Comparison of ENCODE assay signal across 9 cellular contexts in the genomic region with DNA sequence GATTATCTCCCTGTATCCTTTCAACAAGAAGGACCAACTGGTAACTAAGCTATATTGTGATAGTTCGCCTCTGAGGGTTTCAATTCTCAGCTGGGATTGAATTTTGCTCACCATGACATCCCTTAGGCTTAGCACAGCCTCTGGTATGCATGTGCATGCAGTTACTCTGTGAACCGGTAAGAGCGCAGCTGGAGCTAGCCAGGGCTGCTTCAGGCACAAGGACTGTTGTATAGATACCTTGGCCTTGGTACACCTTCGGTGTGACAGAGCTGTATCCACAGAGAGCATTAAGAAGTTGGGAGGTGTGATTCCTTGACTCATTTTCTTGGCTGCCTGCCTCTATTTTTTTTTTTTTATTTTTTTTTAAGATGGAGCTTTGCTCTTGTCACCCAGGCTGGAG. TPM values are rescaled to one million over a fixed set of nuclear protein-coding genes. Genes with fewer than 3 reads are reported as not detected.
A peak's percentile ranks its signal among the peaks of the same experiment; 100 is the strongest.
DNase-seq lines count a peak whose midpoint lies in the region; ATAC-seq, FAIRE-seq and TF ChIP-seq lines count a peak whose summit lies in the region.
"Had no signal": no experiment of that assay in that cellular context is flagged by ENCODE, and none has a peak within 500 bp of the region (broad histone marks: within the 10 kb centered on the region; RNA-seq: fewer than 3 reads in every experiment).

No MANE protein-coding gene starts in this region.

- H3K27me3 ChIP-seq in CD4-positive, alpha-beta T cell (ENCODE audit: control insufficient read depth, insufficient read depth, low read length) = no peaks in the 10 kb centered on the region
- H3K27me3 ChIP-seq in IMR-90 (ENCODE audit: control insufficient read depth, insufficient read depth, low read length) (no peaks in the 10 kb centered on the region), bronchial epithelial cell (ENCODE audit: control insufficient read depth, insufficient read depth, low read length) (no peaks in the 10 kb centered on the region)
- H3K27me3 ChIP-seq in naive thymus-derived CD4-positive, alpha-beta T cell (ENCODE audit: control insufficient read depth in 2 of 2, insufficient read depth in 2 of 2, low read length in 2 of 2) = no peaks in the 10 kb centered on the region

- FAIRE-seq in bronchial epithelial cell (lab: Jason Lieb, UNC) = no peak
- FAIRE-seq: HTR-8/SVneo had no signal

- peak overlapping the region; percentile 79 for H3K27ac ChIP-seq in CD4-positive, alpha-beta T cell (ENCODE audit: low read depth, low read length)
- no peak overlapping the region for H3K27ac ChIP-seq in IMR-90 (ENCODE audit: insufficient read depth, low read length)
- peak overlapping the region; percentile 99 for H3K27ac ChIP-seq in naive thymus-derived CD4-positive, alpha-beta T cell (ENCODE audit: low read depth, low read length)

- no peak overlapping the region for H2AK5ac ChIP-seq in IMR-90 (ENCODE audit: low read depth, low read length)

- peaks cover 55% of the 10 kb centered on the region for H3K4me1 Mint-ChIP-seq in CD4-positive, alpha-beta T cell (ENCODE audit: low read depth)
- peaks cover 24 to 56% (median 49%) of the 10 kb centered on the region in 7 donors for H3K4me1 Mint-ChIP-seq in naive thymus-derived CD4-positive, alpha-beta T cell

- H3K27ac Mint-ChIP-seq in CD4-positive, alpha-beta T cell = peak overlapping the region; percentile 95
- H3K27ac Mint-ChIP-seq in naive thymus-derived CD4-positive, alpha-beta T cell = peak overlapping the region; percentile 43 to 98 (median 92)

- H3K4me3 ChIP-seq in IMR-90 (ENCODE audit: insufficient read depth, low read depth, low read length) (no peak overlapping the region), bronchial epithelial cell (ENCODE audit: low read depth, low read length) (no peak overlapping the region)
- H3K4me3 ChIP-seq in naive thymus-derived CD4-positive, alpha-beta T cell (ENCODE audit: low read length) = peak overlapping the region; percentile 100

- H3K79me1 ChIP-seq in IMR-90 (ENCODE audit: low read depth in 1 of 2, low read length in 2 of 2) = peaks cover 24 to 64% of the 10 kb centered on the region in 2 experiments

- peak overlapping the region; percentile 12; the same call in 1 of the 2 replicates for H3K9ac ChIP-seq in IMR-90 (ENCODE audit: low read depth, low read length)

- peak overlapping the region; percentile 67 for H3K4me2 ChIP-seq in IMR-90 (ENCODE audit: low read depth, low read length)

- TF ChIP-seq POLR2A in IMR-90 (IDR thresholded peaks at IDR 0.05; ENCODE audit: low read depth, low read length) = no peak

- no peaks in the 10 kb centered on the region for H3K27me3 Mint-ChIP-seq in CD4-positive, alpha-beta T cell
- H3K27me3 Mint-ChIP-seq in naive thymus-derived CD4-positive, alpha-beta T cell = no peaks in the 10 kb centered on the region

- H2BK5ac ChIP-seq in IMR-90 (ENCODE audit: low read depth, low read length, poor library complexity, severe bottlenecking) = no peak overlapping the region

- no peak overlapping the region for H3K18ac ChIP-seq in IMR-90 (ENCODE audit: low read depth, low read length)

- peak overlapping the region; percentile 98 for H3K4me3 Mint-ChIP-seq in CD4-positive, alpha-beta T cell
- H3K4me3 Mint-ChIP-seq in naive thymus-derived CD4-positive, alpha-beta T cell = peak overlapping the region; percentile 78 to 97 (median 95)

- peaks cover 13% of the 10 kb centered on the region for H3K4me1 ChIP-seq in IMR-90 (ENCODE audit: control insufficient read depth, insufficient read depth, low read length)
- peaks cover 46 to 48% of the 10 kb centered on the region in 2 donors for H3K4me1 ChIP-seq in naive thymus-derived CD4-positive, alpha-beta T cell (ENCODE audit: control insufficient read depth in 2 of 2, insufficient read depth in 2 of 2, low read length in 2 of 2)

- no peak overlapping the region for H2BK15ac ChIP-seq in IMR-90 (ENCODE audit: low read depth, low read length)

- 60% methylated on average over 1 of the region's 4 CpGs; no CpG with 5 or more reads in 1 of the 2 experiments for WGBS in IMR-90 (ENCODE audit: extremely low coverage in 2 of 2, insufficient read length in 1 of 2), 2 experiments

- POLR2A ChIA-PET in CD4-positive, alpha-beta T cell (lab: Charles Lee) = interaction anchor here (0.6 to 2.6 kb wide), 7 partner anchors 11 to 464 kb away, joined by 3 to 18 read pairs (median 5); a partner anchor contains a TSS
- POLR2A ChIA-PET in IMR-90 (lab: Charles Lee; ENCODE audit: unreplicated experiment) = interaction anchor here (0.9 kb wide), 1 partner anchor 11 kb away, joined by 3 read pairs; no protein-coding TSS in a partner anchor
- POLR2A ChIA-PET in naive thymus-derived CD4-positive, alpha-beta T cell (lab: Charles Lee) = interaction anchor here (0.6 to 6.4 kb wide), 14 partner anchors 11 to 656 kb away, joined by 3 to 35 read pairs (median 4); a partner anchor contains a TSS

- peaks cover 21% of the 10 kb centered on the region for H3K9me1 ChIP-seq in IMR-90 (ENCODE audit: insufficient read depth, low read length)

- no peak overlapping the region for H2AK9ac ChIP-seq in IMR-90 (replicated peaks; ENCODE audit: low read depth, low read length, poor library complexity)

- intact Hi-C loops in CD4-positive, alpha-beta T cell (cut with DNase I, micrococcal nuclease) = loop anchor here (5.0 to 10.0 kb wide), 2 partner anchors 48 to 620 kb away; a partner anchor contains a TSS
- intact Hi-C loops in IMR-90 (cut with micrococcal nuclease) = no loop called here
- intact Hi-C loops in naive thymus-derived CD4-positive, alpha-beta T cell (cut with micrococcal nuclease) = loop anchor here (5.0 to 10.0 kb wide), 5 partner anchors 48 to 600 kb away; a partner anchor contains a TSS

- peak overlapping the region; percentile 96; the same call in 1 of the 2 replicates for H3K23ac ChIP-seq in IMR-90 (ENCODE audit: low read depth, low read length)

- peak overlapping the region; percentile 53 for H3K14ac ChIP-seq in IMR-90 (replicated peaks; ENCODE audit: low read depth, low read length)

- peak overlapping the region in 1 of 2 experiments; percentile 4; a peak in 1 of 4 replicates for H4K8ac ChIP-seq in IMR-90 (ENCODE audit: low read depth in 2 of 2, low read length in 2 of 2)

- no peak overlapping the region for H3K56ac ChIP-seq in IMR-90 (ENCODE audit: extremely low read depth, insufficient read depth, low read length)

- H3K4ac ChIP-seq in IMR-90 (ENCODE audit: low read depth, low read length) = no peak overlapping the region

- dilution Hi-C loops in IMR-90 (cut with HindIII; ENCODE audit: low sequenced_read_pairs, unreplicated experiment) = no loop called here

- no peak for DNase-seq in CD4-positive, alpha-beta T cell
- DNase-seq in IMR-90 (peak; percentile 51), bronchial epithelial cell (ENCODE audit: low read depth) (peak; percentile 69)
- DNase-seq in naive thymus-derived CD4-positive, alpha-beta T cell = no peak
- no peak for DNase-seq in stimulated activated CD4-positive, alpha-beta T cell treated with anti-CD3 and anti-CD28 coated beads, Interleukin-2, amount 100 ng/mL, for 48 hours
- DNase-seq in stimulated activated CD4-positive, alpha-beta T cell treated with anti-CD3 and anti-CD28 coated beads, Interleukin-12 subunit alpha, Interleukin-12 subunit beta, amount 100 ng/mL, for 4 hours = no peak

- no peaks in the 10 kb centered on the region for H3K9me3 ChIP-seq in CD4-positive, alpha-beta T cell (ENCODE audit: control insufficient read depth, low read length)
- H3K9me3 ChIP-seq in IMR-90 (ENCODE audit: control insufficient read depth, insufficient read depth, low read length) = no peaks in the 10 kb centered on the region
- H3K9me3 ChIP-seq in naive thymus-derived CD4-positive, alpha-beta T cell (ENCODE audit: control insufficient read depth in 2 of 3, low read length in 3 of 3) = no peaks in the 10 kb centered on the region

- H4K5ac ChIP-seq in IMR-90 (ENCODE audit: low read depth, low read length) = no peak overlapping the region

- H4K20me1 ChIP-seq in IMR-90 (ENCODE audit: insufficient read depth, low read length) = peaks cover 32% of the 10 kb centered on the region

- ATAC-seq in CD4-positive, alpha-beta T cell (ENCODE audit: poor library complexity) = no peak
- ATAC-seq in IMR-90 (ENCODE audit: low read depth) (no peak), GM21723 (IDR thresholded peaks at IDR 0.05; ENCODE audit: unreplicated experiment) (no peak), GM18511 (IDR thresholded peaks at IDR 0.05; ENCODE audit: unreplicated experiment) (no peak)
- ATAC-seq in naive thymus-derived CD4-positive, alpha-beta T cell = no peak

- no peak overlapping the region for H2BK120ac ChIP-seq in IMR-90 (ENCODE audit: low read depth, low read length)

- no TSS peak for BruUV-seq in IMR-90 (replicated peaks; lab: Mats Ljungman, UMichigan)

- peaks cover 30% of the 10 kb centered on the region for H3K36me3 Mint-ChIP-seq in CD4-positive, alpha-beta T cell (ENCODE audit: low read depth)
- H3K36me3 Mint-ChIP-seq in naive thymus-derived CD4-positive, alpha-beta T cell = peaks cover 0 to 17% (median 0%) of the 10 kb centered on the region in 5 donors

- no peak overlapping the region for H4K91ac ChIP-seq in IMR-90 (ENCODE audit: insufficient read depth, low read depth, low read length)

- no peak overlapping the region for H2AFZ ChIP-seq in IMR-90 (replicated peaks; ENCODE audit: low read length, poor library complexity)

- 0 out of 2 replicates have a peak, but pooled peaks cover 2% of the 10 kb centered on the region for H3K36me3 ChIP-seq in IMR-90 (ENCODE audit: control insufficient read depth, insufficient read depth, low read length)
- peaks cover 3% of the 10 kb centered on the region for H3K36me3 ChIP-seq in bronchial epithelial cell (ENCODE audit: control insufficient read depth, insufficient read depth, low read length)
- H3K36me3 ChIP-seq in naive thymus-derived CD4-positive, alpha-beta T cell (ENCODE audit: control insufficient read depth in 2 of 3, insufficient read depth in 3 of 3, low read length in 3 of 3) = peaks cover 0 to 7% (median 0%) of the 10 kb centered on the region in 3 experiments

- no peak overlapping the region for H2BK20ac ChIP-seq in IMR-90 (ENCODE audit: low read depth, low read length)

- TF ChIP-seq RAD21 in IMR-90 (IDR thresholded peaks at IDR 0.05; ENCODE audit: low read length) = no peak

- CTCF ChIA-PET in CD4-positive, alpha-beta T cell (lab: Charles Lee) = interaction anchor here (1.2 to 4.9 kb wide), 3 partner anchors 11 to 39 kb away, joined by 4 to 41 read pairs (median 5); no protein-coding TSS in a partner anchor
- CTCF ChIA-PET in IMR-90 (lab: Yijun Ruan, JAX) = interaction anchor here (0.8 to 0.9 kb wide), 2 partner anchors 28 to 98 kb away, joined by 3 to 4 read pairs; no protein-coding TSS in a partner anchor
- CTCF ChIA-PET in naive thymus-derived CD4-positive, alpha-beta T cell (lab: Charles Lee) = interaction anchor here (0.7 to 1.2 kb wide), 5 partner anchors 26 to 171 kb away, joined by 3 to 8 read pairs (median 3); a partner anchor contains a TSS

- in situ Hi-C loops in IMR-90 (cut with MboI; ENCODE audit: low sequenced_read_pairs) = no loop called here

- no peaks in the 10 kb centered on the region for H3K9me3 Mint-ChIP-seq in CD4-positive, alpha-beta T cell
- no peaks in the 10 kb centered on the region for H3K9me3 Mint-ChIP-seq in naive thymus-derived CD4-positive, alpha-beta T cell

- TF ChIP-seq CTCF in CD4-positive, alpha-beta T cell (IDR thresholded peaks at IDR 0.05) = no peak
- TF ChIP-seq CTCF in IMR-90 (conservative IDR thresholded peaks at IDR 0.05; ENCODE audit: low read depth, low read length) (no peak), bronchial epithelial cell (IDR thresholded peaks at IDR 0.05; ENCODE audit: insufficient read depth, low read length, severe bottlenecking) (peak; percentile 16)

RNA-seq across cellular contexts. Expression of a gene that starts 2.3 kb away (rescaled TPM):
- total RNA-seq in CD4-positive, alpha-beta T cell = 10 to 100 TPM; 24.0 to 25.7 TPM
- total RNA-seq in IMR-90 (2012; rRNA removed) (42.7 and 55.0 TPM in 2 replicates), bronchial epithelial cell (42.6 and 98.6 TPM in 2 replicates)
- polyA plus RNA-seq in IMR-90 (2012; rRNA removed) = 361 and 399 TPM in 2 replicates
- 92.1 and 120 TPM in 2 replicates for polyA plus RNA-seq in IMR-90 (2012; cell fraction: cytosol; rRNA removed)
- polyA plus RNA-seq in IMR-90 (2012; cell fraction: nucleus; rRNA removed; ENCODE audit: low replicate concordance) = 102 and 127 TPM in 2 replicates
- 100 to 1,000 TPM in 1 of 5 experiments, 10 to 100 TPM in 4; 34.7 to 125 (median 40.4) TPM for total RNA-seq in naive thymus-derived CD4-positive, alpha-beta T cell
- polyA plus RNA-seq in naive thymus-derived CD4-positive, alpha-beta T cell = 100 to 1,000 TPM in 1 of 2 donors, 10 to 100 TPM in 1; 98.0 to 118 TPM

RNA-seq across cellular contexts. Expression of a gene that starts 2.3 kb away (rescaled TPM):
- 10 to 100 TPM; 31.2 to 32.1 TPM for total RNA-seq in CD4-positive, alpha-beta T cell
- total RNA-seq in IMR-90 (2012; rRNA removed) (13.3 and 13.9 TPM in 2 replicates), bronchial epithelial cell (22.1 and 34.2 TPM in 2 replicates)
- polyA plus RNA-seq in IMR-90 (2012; rRNA removed) = 14.5 and 16.7 TPM in 2 replicates
- polyA plus RNA-seq in IMR-90 (2012; cell fraction: cytosol; rRNA removed) = 23.5 and 29.1 TPM in 2 replicates
- 7.1 and 11.0 TPM in 2 replicates for polyA plus RNA-seq in IMR-90 (2012; cell fraction: nucleus; rRNA removed; ENCODE audit: low replicate concordance)
- 10 to 100 TPM; 29.0 to 62.7 (median 44.6) TPM for total RNA-seq in naive thymus-derived CD4-positive, alpha-beta T cell
- 100 to 1,000 TPM; 134 to 204 TPM for polyA plus RNA-seq in naive thymus-derived CD4-positive, alpha-beta T cell

RNA-seq across cellular contexts. Expression of a gene that starts 3.1 kb away (rescaled TPM):
- 10 to 100 TPM; 77.5 to 84.1 TPM for total RNA-seq in CD4-positive, alpha-beta T cell
- 33.3 TPM in 2 replicates for total RNA-seq in IMR-90 (2012; rRNA removed)
- 83.1 and 86.4 TPM in 2 replicates for polyA plus RNA-seq in IMR-90 (2012; rRNA removed)
- polyA plus RNA-seq in IMR-90 (2012; cell fraction: cytosol; rRNA removed) = 42.5 and 48.8 TPM in 2 replicates
- polyA plus RNA-seq in IMR-90 (2012; cell fraction: nucleus; rRNA removed; ENCODE audit: low replicate concordance) = 500 and 808 TPM in 2 replicates
- total RNA-seq in bronchial epithelial cell = 10.3 and 10.9 TPM in 2 replicates
- total RNA-seq in naive thymus-derived CD4-positive, alpha-beta T cell = 100 to 1,000 TPM in 3 of 5 experiments, 10 to 100 TPM in 2; 56.7 to 128 (median 100) TPM
- 10 to 100 TPM; 11.8 to 22.7 TPM for polyA plus RNA-seq in naive thymus-derived CD4-positive, alpha-beta T cell

RNA-seq across cellular contexts. Expression of a gene that starts 28.4 kb away (rescaled TPM):
- total RNA-seq in CD4-positive, alpha-beta T cell = 100 to 1,000 TPM; 134 to 145 TPM
- total RNA-seq in IMR-90 (2012; rRNA removed) (33.2 and 34.2 TPM in 2 replicates), bronchial epithelial cell (26.9 and 35.6 TPM in 2 replicates)
- 64.0 and 66.1 TPM in 2 replicates for polyA plus RNA-seq in IMR-90 (2012; rRNA removed)
- 30.7 and 38.1 TPM in 2 replicates for polyA plus RNA-seq in IMR-90 (2012; cell fraction: cytosol; rRNA removed)
- 226 and 471 TPM in 2 replicates for polyA plus RNA-seq in IMR-90 (2012; cell fraction: nucleus; rRNA removed; ENCODE audit: low replicate concordance)
- 100 to 1,000 TPM; 103 to 166 (median 122) TPM for total RNA-seq in naive thymus-derived CD4-positive, alpha-beta T cell
- 10 to 100 TPM; 34.8 to 52.4 TPM for polyA plus RNA-seq in naive thymus-derived CD4-positive, alpha-beta T cell

RNA-seq across cellular contexts. Expression of a gene that starts 37.8 kb away (rescaled TPM):
- under 1 TPM; 0.52 to 0.61 TPM for total RNA-seq in CD4-positive, alpha-beta T cell
- total RNA-seq in IMR-90 (2012; rRNA removed) (0.56 and 0.72 TPM in 2 replicates), bronchial epithelial cell (under 0.01 and 0.13 TPM in 2 replicates)
- 1.4 and 1.6 TPM in 2 replicates for polyA plus RNA-seq in IMR-90 (2012; rRNA removed)
- 0.24 and 0.47 TPM in 2 replicates for polyA plus RNA-seq in IMR-90 (2012; cell fraction: cytosol; rRNA removed)
- 16.6 and 18.9 TPM in 2 replicates for polyA plus RNA-seq in IMR-90 (2012; cell fraction: nucleus; rRNA removed; ENCODE audit: low replicate concordance)
- total RNA-seq in naive thymus-derived CD4-positive, alpha-beta T cell = 1 to 10 TPM in 1 of 5 experiments, under 1 TPM in 4; 0.24 to 1.1 (median 0.54) TPM
- not detected for polyA plus RNA-seq in naive thymus-derived CD4-positive, alpha-beta T cell

Comparison
In these comparisons a context has a peak if more than half of its experiments do, and no peak if none do; other contexts are left out.
1. DNase-seq: peak in IMR-90 (single experiment) and bronchial epithelial cell (single experiment); none in CD4-positive, alpha-beta T cell (0 of 10), naive thymus-derived CD4-positive, alpha-beta T cell (0 of 9), stimulated activated CD4-positive, alpha-beta T cell treated with anti-CD3 and anti-CD28 coated beads, Interleukin-2, amount 100 ng/mL, for 48 hours (0 of 2) and stimulated activated CD4-positive, alpha-beta T cell treated with anti-CD3 and anti-CD28 coated beads, Interleukin-12 subunit alpha, Interleukin-12 subunit beta, amount 100 ng/mL, for 4 hours (single experiment).